In genomic region chr2:43105586-43106562, GRCh38 we compare ENCODE assay signal across 2 cellular contexts.
TF ChIP-seq lines count a peak whose summit lies in the region.

No MANE protein-coding gene starts in this region.

TF ChIP-seq in GM12878, 131 proteins besides CTCF, POLR2A, EP300 and RAD21 (continued from another document):
- TF ChIP-seq NKRF (conservative IDR thresholded peaks at IDR 0.05): no peak
- TF ChIP-seq RUNX3 (IDR thresholded peaks at IDR 0.05; ENCODE audit: low read length): peak; percentile 24; the same call in 1 of the 2 replicates
- peak; percentile 42; the same call in 1 of the 2 replicates for TF ChIP-seq TCF12 (IDR thresholded peaks at IDR 0.05; ENCODE audit: low read depth, low read length)
- no peak for TF ChIP-seq PAX5 (IDR thresholded peaks at IDR 0.05; ENCODE audit: borderline replicate concordance, low read depth, low read length)
- TF ChIP-seq SPI1 (IDR thresholded peaks at IDR 0.05; ENCODE audit: borderline replicate concordance, insufficient read depth, low read depth, low read length): peak; percentile 95
- TF ChIP-seq SRF (IDR thresholded peaks at IDR 0.05; ENCODE audit: low read depth in 2 of 2, low read length in 2 of 2): 0 out of 4 replicates have a peak, but pooled peaks of 1 of the 2 experiments have one; percentile 14
- TF ChIP-seq EED (IDR thresholded peaks at IDR 0.05; ENCODE audit: low read depth): peak; percentile 27; the same call in 1 of the 2 replicates
- peak; percentile 71 to 76; a peak in 3 of 4 replicates for TF ChIP-seq IKZF2 (IDR thresholded peaks at IDR 0.05)
- TF ChIP-seq RELB (IDR thresholded peaks at IDR 0.05; ENCODE audit: low read depth): peak; percentile 47; the same call in 1 of the 2 replicates
- peak; percentile 52 for TF ChIP-seq IKZF1 (conservative IDR thresholded peaks at IDR 0.05)
- no peak for TF ChIP-seq MXI1 (IDR thresholded peaks at IDR 0.05; ENCODE audit: low read depth, low read length)

TF ChIP-seq in HepG2, 621 proteins besides CTCF, POLR2A, EP300 and RAD21 (continued from another document):
- TF ChIP-seq ZBTB26 (CRISPR knock-in tag; IDR thresholded peaks at IDR 0.05; ENCODE audit: borderline replicate concordance): peak; percentile 14; the same call in 1 of the 2 replicates
- peak; percentile 61 for TF ChIP-seq PCBP2 (optimal IDR thresholded peaks at IDR 0.05; ENCODE audit: low read depth, low read length, poor library complexity, severe bottlenecking)
- TF ChIP-seq ZNF740 (CRISPR knock-in tag; IDR thresholded peaks at IDR 0.05): peak; percentile 90; the same call in 1 of the 2 replicates
- TF ChIP-seq ZNF710 (CRISPR knock-in tag; IDR thresholded peaks at IDR 0.05; ENCODE audit: borderline replicate concordance): 0 out of 2 replicates have a peak, but pooled peaks have one; percentile 4
- TF ChIP-seq SNAPC5 (CRISPR knock-in tag; IDR thresholded peaks at IDR 0.05; ENCODE audit: borderline replicate concordance): 0 out of 2 replicates have a peak, but pooled peaks have one; percentile 52
- peak; percentile 22; the same call in 1 of the 2 replicates for TF ChIP-seq STAG1 (CRISPR knock-in tag; IDR thresholded peaks at IDR 0.05)
- TF ChIP-seq ZBTB4 (CRISPR knock-in tag; IDR thresholded peaks at IDR 0.05; ENCODE audit: borderline replicate concordance): peak; percentile 36; the same call in 1 of the 2 replicates
- TF ChIP-seq ZFAT (CRISPR knock-in tag; conservative IDR thresholded peaks at IDR 0.05): no peak
- 0 out of 2 replicates have a peak, but pooled peaks have one; percentile 46 for TF ChIP-seq ARID2 (CRISPR knock-in tag; IDR thresholded peaks at IDR 0.05; ENCODE audit: borderline replicate concordance)
- TF ChIP-seq NR2F1 (CRISPR knock-in tag; IDR thresholded peaks at IDR 0.05): no peak
- TF ChIP-seq ARID4A (CRISPR knock-in tag; IDR thresholded peaks at IDR 0.05; ENCODE audit: borderline replicate concordance): 0 out of 2 replicates have a peak, but pooled peaks have one; percentile 15
- TF ChIP-seq ZBTB14 (CRISPR knock-in tag; IDR thresholded peaks at IDR 0.05): no peak
- peak; percentile 43 for TF ChIP-seq SMC3 (IDR thresholded peaks at IDR 0.05; ENCODE audit: low read length)
- TF ChIP-seq MLLT10 (CRISPR knock-in tag; IDR thresholded peaks at IDR 0.05): no peak
- TF ChIP-seq ZFY (CRISPR knock-in tag; IDR thresholded peaks at IDR 0.05): 0 out of 2 replicates have a peak, but pooled peaks have one; percentile 17
- peak; percentile 13; the same call in 1 of the 2 replicates for TF ChIP-seq SP4 (CRISPR knock-in tag; IDR thresholded peaks at IDR 0.05)
- no peak for TF ChIP-seq ZSCAN25 (CRISPR knock-in tag; IDR thresholded peaks at IDR 0.05)
- no peak for TF ChIP-seq GLI4 (CRISPR knock-in tag; IDR thresholded peaks at IDR 0.05; ENCODE audit: borderline replicate concordance)
- TF ChIP-seq POLR2G (IDR thresholded peaks at IDR 0.05; ENCODE audit: low read depth, low read length): no peak
